Comparison of ENCODE assay signal across 16 cellular contexts in genomic region chr19:41217741-41218140, GRCh38. TPM values are rescaled to one million over a fixed set of nuclear protein-coding genes. Genes with fewer than 3 reads are reported as not detected.
DNase-seq lines count a peak whose midpoint lies in the region; ATAC-seq and TF ChIP-seq lines count a peak whose summit lies in the region.
"Had no signal": no experiment of that assay in that cellular context is flagged by ENCODE, and none has a peak within 500 bp of the region (broad histone marks: within the 10 kb centered on the region; RNA-seq: fewer than 3 reads in every experiment).

No MANE protein-coding gene starts in this region.

- TF ChIP-seq EP300 in gastroesophageal sphincter (IDR thresholded peaks at IDR 0.05) (no peak), ovary (IDR thresholded peaks at IDR 0.05) (no peak)

- H3K4me1 ChIP-seq in gastroesophageal sphincter, result peaks cover 0 to 38% (median 6%) of the 10 kb centered on the region in 3 donors
- H3K4me1 ChIP-seq in ovary (ENCODE audit: insufficient read depth), result peaks cover 4% of the 10 kb centered on the region
- no peaks in the 10 kb centered on the region for H3K4me1 ChIP-seq in uterus

- DNase-seq in Right ventricle myocardium inferior (ENCODE audit: missing footprints) (peak; percentile 21), left cardiac atrium (no peak), ovary (no peak), uterus (no peak), Kasumi-1 (lab: John Stamatoyannopoulos, UW) (no peak)
- DNase-seq in stimulated activated CD4-positive, alpha-beta T cell treated with anti-CD3 and anti-CD28 coated beads, Interleukin-4, amount 100 ng/mL, for 24 hours, result no peak
- DNase-seq in activated naive CD4-positive, alpha-beta T cell treated with Interleukin-2 at 50 U/mL for 16 hours, result no peak
- DNase-seq: 8988T; activated CD4-positive, CD25-positive, alpha-beta regulatory T cell treated with anti-CD3 and anti-CD28 coated beads, Interleukin-2, amount 50 U/mL, for 72 hours; left colon; NCI-H2081; NCI-H69; stimulated activated CD4-positive, alpha-beta T cell treated with anti-CD3 and anti-CD28 coated beads, Interleukin-12 subunit alpha, Interleukin-12 subunit beta, amount 100 ng/mL, for 4 hours had no signal

- H3K27ac ChIP-seq in gastroesophageal sphincter (peak overlapping the region in 3 of 4 donors; percentile 93 to 99 (median 93)), ovary (peak overlapping the region; percentile 90 to 96), uterus (peak overlapping the region; percentile 91 to 96)
- H3K27ac ChIP-seq: C4-2B had no signal

- H3K9me3 ChIP-seq in gastroesophageal sphincter (no peaks in the 10 kb centered on the region), ovary (no peaks in the 10 kb centered on the region), uterus (no peaks in the 10 kb centered on the region)

- no peak for TF ChIP-seq CTCF in gastroesophageal sphincter (IDR thresholded peaks at IDR 0.05)
- TF ChIP-seq CTCF in ovary (IDR thresholded peaks at IDR 0.05), result no peak
- TF ChIP-seq CTCF in uterus (IDR thresholded peaks at IDR 0.05), result no peak

- no peak for TF ChIP-seq POLR2A in gastroesophageal sphincter (IDR thresholded peaks at IDR 0.05)
- TF ChIP-seq POLR2A in ovary (IDR thresholded peaks at IDR 0.05), result no peak
- no peak for TF ChIP-seq POLR2A in uterus (IDR thresholded peaks at IDR 0.05)

- H3K27me3 ChIP-seq in gastroesophageal sphincter, result no peaks in the 10 kb centered on the region
- no peaks in the 10 kb centered on the region for H3K27me3 ChIP-seq in ovary
- no peaks in the 10 kb centered on the region for H3K27me3 ChIP-seq in uterus

- peaks cover 0 to 21% of the 10 kb centered on the region in 2 donors for H3K36me3 ChIP-seq in gastroesophageal sphincter
- no peaks in the 10 kb centered on the region for H3K36me3 ChIP-seq in ovary
- H3K36me3 ChIP-seq in uterus, result no peaks in the 10 kb centered on the region

- intact Hi-C loops in Right ventricle myocardium inferior (cut with DNase I) (no loop called here), left cardiac atrium (cut with DNase I) (no loop called here), ovary (cut with DNase I) (loop anchor here in 1 of 4 donors (5.0 kb wide), 1 partner anchor 35 kb away; no protein-coding TSS in a partner anchor), uterus (cut with DNase I; ENCODE audit: low total_unique reads) (no loop called here)

- H3K4me3 ChIP-seq in gastroesophageal sphincter (no peak overlapping the region), ovary (no peak overlapping the region), uterus (no peak overlapping the region)

- WGBS in gastroesophageal sphincter (ENCODE audit: low coverage in 1 of 2), 2 donors, result 0 to 38% methylated on average over 1 to 7 of the region's 7 CpGs
- 46 to 64% (median 53%) methylated on average over 7 of the region's 7 CpGs for WGBS in ovary, 3 donors

- ATAC-seq in Right ventricle myocardium inferior (no peak), left cardiac atrium (no peak), gastroesophageal sphincter (no peak)

RNA-seq across cellular contexts. Expression of gene AXL, which starts 1.3 kb away (rescaled TPM):
- total RNA-seq in Right ventricle myocardium inferior (19.8 TPM), left cardiac atrium (10 to 100 TPM; 27.5 to 31.8 TPM), gastroesophageal sphincter (100 to 1,000 TPM; 129 to 232 (median 166) TPM), ovary (10 to 100 TPM; 24.0 to 67.7 (median 36.1) TPM), uterus (10 to 100 TPM; 22.3 to 86.5 (median 60.6) TPM)
- 10 to 100 TPM; 18.1 to 34.7 TPM for polyA plus RNA-seq in ovary

RNA-seq across cellular contexts. Expression of gene CYP2S1, which starts 24.7 kb away (rescaled TPM):
- total RNA-seq in Right ventricle myocardium inferior, result 0.73 TPM
- 1 to 10 TPM; 1.1 to 1.3 TPM for total RNA-seq in left cardiac atrium
- total RNA-seq in gastroesophageal sphincter, result 1 to 10 TPM in 3 of 4 donors, not detected in 1; 1.1 to 2.1 (median 1.2) TPM
- total RNA-seq in ovary, result 1 to 10 TPM in 5 of 7 donors, under 1 TPM in 2; 0.33 to 6.9 (median 1.3) TPM
- under 1 TPM; 0.15 to 0.40 TPM for polyA plus RNA-seq in ovary
- total RNA-seq in uterus, result 1 to 10 TPM in 1 of 4 donors, under 1 TPM in 1, not detected in 2; 0.48 to 1.2 TPM
- polyA plus RNA-seq: neural cell had no signal

RNA-seq across cellular contexts. Expression of gene HNRNPUL1, which starts 46.4 kb away (rescaled TPM):
- total RNA-seq in Right ventricle myocardium inferior, result 110 TPM
- 100 to 1,000 TPM; 116 to 147 TPM for total RNA-seq in left cardiac atrium
- total RNA-seq in gastroesophageal sphincter, result 100 to 1,000 TPM; 142 to 204 (median 160) TPM
- total RNA-seq in ovary, result 100 to 1,000 TPM; 102 to 259 (median 223) TPM
- 100 to 1,000 TPM; 144 to 211 TPM for polyA plus RNA-seq in ovary
- total RNA-seq in uterus, result 100 to 1,000 TPM in 2 of 4 donors, 10 to 100 TPM in 2; 49.7 to 219 (median 87.4) TPM
